38 cellular contexts compared by ENCODE assay signal in genomic region chr2:11422901-11423435, GRCh38.
"Had no signal": no experiment of that assay in that cellular context is flagged by ENCODE, and none has a peak within 500 bp of the region (broad histone marks: within the 10 kb centered on the region; RNA-seq: fewer than 3 reads in every experiment).

No MANE protein-coding gene starts in this region.

- H3K36me3 ChIP-seq: brain microvascular endothelial cell, Peyer's patch, WERI-Rb-1 had no signal

- H3K4me3 Mint-ChIP-seq: activated CD4-positive, alpha-beta memory T cell treated with anti-CD3 and anti-CD28 coated beads for 36 hours; activated CD4-positive, alpha-beta T cell treated with anti-CD3 and anti-CD28 coated beads for 36 hours; activated CD4-positive, alpha-beta T cell treated with anti-CD3 and anti-CD28 coated beads, Interleukin-2, amount 10 ng/mL, durations not matched to agents 7 days and 5 days; activated naive CD4-positive, alpha-beta T cell treated with anti-CD3 and anti-CD28 coated beads for 36 hours; activated T-cell treated with anti-CD3 and anti-CD28 coated beads, Interleukin-2, amount 50 U/mL, for 4 hours; activated T-helper 1 cell treated with anti-CD3 and anti-CD28 coated beads, Interleukin-12 subunit alpha, Interleukin-12 subunit beta, Interleukin-2, Interleukin-4 antibody, amounts not matched to agents 30 ng/mL and 10 ng/mL and 1 ng/mL, durations not matched to agents 14 hours and 24 hours and 36 hours; T-cell; T-helper 17 cell had no signal

- H3K4me3 ChIP-seq: Peyer's patch had no signal

- H3K4me1 Mint-ChIP-seq: activated CD4-positive, alpha-beta T cell treated with anti-CD3 and anti-CD28 coated beads for 36 hours; activated CD4-positive, alpha-beta T cell treated with anti-CD3 and anti-CD28 coated beads, Interleukin-2, amount 10 ng/mL, durations not matched to agents 7 days and 5 days; T-cell; T-helper 17 cell had no signal

- H3K4me1 ChIP-seq: Peyer's patch had no signal

- H3K27me3 ChIP-seq: brain microvascular endothelial cell, Peyer's patch had no signal

- H3K27ac ChIP-seq: brain microvascular endothelial cell, KMS-11, Peyer's patch, WERI-Rb-1 had no signal

- DNase-seq: activated CD4-positive, alpha-beta memory T cell treated with anti-CD3 and anti-CD28 coated beads for 36 hours; activated CD4-positive, alpha-beta T cell treated with anti-CD3 and anti-CD28 coated beads for 36 hours; activated CD4-positive, alpha-beta T cell treated with anti-CD3 and anti-CD28 coated beads, Interleukin-2, amount 10 ng/mL, durations not matched to agents 7 days and 5 days; activated CD8-positive, alpha-beta memory T cell treated with anti-CD3 and anti-CD28 coated beads, Interleukin-2, amount 50 U/mL, for 4 hours; activated gamma-delta T cell treated with Interleukin-2 at 50 U/mL for 16 hours; activated naive CD4-positive, alpha-beta T cell treated with anti-CD3 and anti-CD28 coated beads for 36 hours; activated T-cell treated with anti-CD3 and anti-CD28 coated beads for 4 hours; activated T-cell treated with anti-CD3 and anti-CD28 coated beads, Interleukin-2, amount 50 U/mL, for 4 hours; amniotic stem cell; aorta; brain microvascular endothelial cell; central memory CD4-positive, alpha-beta T cell; MM.1S; MV-4-11; NCI-H1092; NCI-H1417; NCI-H146; NCI-H187; NCI-H2029 treated with DMSO at 0.1 percent for 48 hours; NCI-H2107; NCI-H2171; NCI-H510A; NCI-H526; NCI-H748 treated with DMSO at 0.1 percent for 48 hours; NK-92 treated with Interleukin-12 subunit alpha and Interleukin-12 subunit beta, amount 100 ng/mL, for 24 hours; PC-3; Peyer's patch; RPMI8226; SIG-M5; T-cell; T-helper 17 cell; T-helper 9 cell; WERI-Rb-1 had no signal

- H3K27ac Mint-ChIP-seq: activated CD4-positive, alpha-beta memory T cell treated with anti-CD3 and anti-CD28 coated beads for 36 hours; activated CD4-positive, alpha-beta T cell treated with anti-CD3 and anti-CD28 coated beads for 36 hours; activated CD4-positive, alpha-beta T cell treated with anti-CD3 and anti-CD28 coated beads, Interleukin-2, amount 10 ng/mL, durations not matched to agents 7 days and 5 days; activated naive CD4-positive, alpha-beta T cell treated with anti-CD3 and anti-CD28 coated beads for 36 hours; activated naive CD4-positive, alpha-beta T cell treated with anti-CD3 and anti-CD28 coated beads, Interleukin-2, amount 50 U/mL, for 72 hours; activated T-helper 1 cell treated with anti-CD3 and anti-CD28 coated beads, Interleukin-12 subunit alpha, Interleukin-12 subunit beta, Interleukin-2, Interleukin-4 antibody, amounts not matched to agents 30 ng/mL and 10 ng/mL and 1 ng/mL, durations not matched to agents 14 hours and 24 hours and 36 hours; T-cell; T-helper 17 cell had no signal

- H3K27me3 Mint-ChIP-seq: activated CD4-positive, alpha-beta memory T cell treated with anti-CD3 and anti-CD28 coated beads for 36 hours; activated CD4-positive, alpha-beta T cell treated with anti-CD3 and anti-CD28 coated beads for 36 hours; activated CD4-positive, alpha-beta T cell treated with anti-CD3 and anti-CD28 coated beads, Interleukin-2, amount 10 ng/mL, durations not matched to agents 7 days and 5 days had no signal

- H3K9me3 ChIP-seq: Peyer's patch had no signal

- ATAC-seq: activated CD4-positive, alpha-beta T cell treated with anti-CD3 and anti-CD28 coated beads for 36 hours; activated CD4-positive, CD25-positive, alpha-beta regulatory T cell treated with anti-CD3 and anti-CD28 coated beads, Interleukin-2, amount 50 U/mL, for 24 hours; activated naive CD4-positive, alpha-beta T cell treated with anti-CD3 and anti-CD28 coated beads, Interleukin-2, amount 50 U/mL, for 72 hours; activated T-cell treated with anti-CD3 and anti-CD28 coated beads, Interleukin-2, amount 50 U/mL, for 4 hours; PC-3; SK-N-SH treated with all-trans-retinoic acid at 6 μM for 48 hours; T-cell; T-helper 17 cell had no signal
